ENCODE assay signal across 18 cellular contexts in genomic region chr12:10668526-10668925, GRCh38. TPM values are rescaled to one million over a fixed set of nuclear protein-coding genes. Genes with fewer than 3 reads are reported as not detected.
DNase-seq lines count a peak whose midpoint lies in the region; ATAC-seq and TF ChIP-seq lines count a peak whose summit lies in the region.
"Had no signal": no experiment of that assay in that cellular context is flagged by ENCODE, and none has a peak within 500 bp of the region (broad histone marks: within the 10 kb centered on the region; RNA-seq: fewer than 3 reads in every experiment).

No MANE protein-coding gene starts in this region.

- TF ChIP-seq EP300 in transverse colon (IDR thresholded peaks at IDR 0.05; ENCODE audit: low read depth) = no peak

- no peak for ATAC-seq in PC-3
- ATAC-seq: HCT116 had no signal

- H3K4me3 ChIP-seq in PC-3 (ENCODE audit: low read length) = peak overlapping the region; percentile 15; the same call in 1 of the 2 replicates
- H3K4me3 ChIP-seq in transverse colon = no peak overlapping the region
- H3K4me3 ChIP-seq in BE2C (ENCODE audit: low read depth, low read length) = no peak overlapping the region

- H3K9me2 ChIP-seq in PC-3 (replicated peaks; ENCODE audit: low read length) = no peaks in the 10 kb centered on the region

- H3K9me3 Mint-ChIP-seq in activated naive CD4-positive, alpha-beta T cell treated with anti-CD3 and anti-CD28 coated beads, Interleukin-2, amount 10 ng/mL, durations not matched to agents 7 days and 5 days = peaks cover 1% of the 10 kb centered on the region
- H3K9me3 Mint-ChIP-seq in immature natural killer cell = no peaks in the 10 kb centered on the region

- H2AFZ ChIP-seq in PC-3 (ENCODE audit: low read length) = no peak overlapping the region

- DNase-seq in activated naive CD4-positive, alpha-beta T cell treated with anti-CD3 and anti-CD28 coated beads, Interleukin-2, amount 10 ng/mL, durations not matched to agents 7 days and 5 days = no peak
- no peak for DNase-seq in activated naive CD4-positive, alpha-beta T cell treated with Interleukin-2 at 50 U/mL for 16 hours
- DNase-seq in PC-3 = no peak
- DNase-seq in immature natural killer cell = peak in 2 of 3 donors; percentile 5 to 9
- peak; percentile 24 for DNase-seq in transverse colon
- DNase-seq in BE2C = no peak
- DNase-seq in NCI-H128 (lab: John Stamatoyannopoulos, UW; ENCODE audit: unreplicated experiment) = no peak
- DNase-seq in NCI-H526 treated with DMSO at 0.1 percent for 48 hours (lab: John Stamatoyannopoulos, UW) = no peak
- DNase-seq: activated gamma-delta T cell, C1 segment of cervical spinal cord, esophagus squamous epithelium, GDM1, mesenchymal stem cell, NCI-H1092, NCI-H526, pancreas, SHP77 treated with DMSO at 0.1 percent for 48 hours had no signal

- no TSS peak for BruUV-seq in PC-3 (replicated peaks; lab: Mats Ljungman, UMichigan)

- H3K27ac ChIP-seq in PC-3 (ENCODE audit: low read length) = no peak overlapping the region
- H3K27ac ChIP-seq in transverse colon = peak overlapping the region in 2 of 4 donors; percentile 29 to 33
- H3K27ac ChIP-seq: pancreas had no signal

- 0 to 46% methylated on average over 2 to 5 of the region's 5 CpGs for WGBS in transverse colon (ENCODE audit: low coverage in 1 of 2), 2 donors

- peaks cover 15% of the 10 kb centered on the region; the same call in 1 of the 2 replicates for H3K4me1 ChIP-seq in PC-3 (ENCODE audit: insufficient read depth, low read length)
- peaks cover 0 to 28% (median 7%) of the 10 kb centered on the region in 4 donors for H3K4me1 ChIP-seq in transverse colon
- no peaks in the 10 kb centered on the region for H3K4me1 ChIP-seq in BE2C
- H3K4me1 ChIP-seq: pancreas had no signal

- H3K79me2 ChIP-seq in PC-3 (ENCODE audit: low read length) = peaks cover 34% of the 10 kb centered on the region

- no peak for TF ChIP-seq POLR2A in transverse colon (IDR thresholded peaks at IDR 0.05)

- intact Hi-C loops in PC-3 (cut with micrococcal nuclease) = no loop called here
- intact Hi-C loops in transverse colon (cut with DNase I; ENCODE audit: low total_unique reads) = no loop called here

- peak overlapping the region; percentile 27 for H3K4me3 Mint-ChIP-seq in activated naive CD4-positive, alpha-beta T cell treated with anti-CD3 and anti-CD28 coated beads, Interleukin-2, amount 10 ng/mL, durations not matched to agents 7 days and 5 days
- peak overlapping the region; percentile 59 to 72 (median 61) for H3K4me3 Mint-ChIP-seq in immature natural killer cell

- H3K27me3 Mint-ChIP-seq in activated naive CD4-positive, alpha-beta T cell treated with anti-CD3 and anti-CD28 coated beads, Interleukin-2, amount 10 ng/mL, durations not matched to agents 7 days and 5 days = peaks cover 46% of the 10 kb centered on the region
- peaks cover 0 to 7% (median 5%) of the 10 kb centered on the region in 3 donors for H3K27me3 Mint-ChIP-seq in immature natural killer cell (ENCODE audit: low read depth in 3 of 3)

- H3K36me3 Mint-ChIP-seq in activated naive CD4-positive, alpha-beta T cell treated with anti-CD3 and anti-CD28 coated beads, Interleukin-2, amount 10 ng/mL, durations not matched to agents 7 days and 5 days = no peaks in the 10 kb centered on the region
- H3K36me3 Mint-ChIP-seq in immature natural killer cell = no peaks in the 10 kb centered on the region

- no peak overlapping the region for H3K9ac ChIP-seq in PC-3 (ENCODE audit: low read length)

- H3K4me2 ChIP-seq in PC-3 (ENCODE audit: low read length) = peak overlapping the region; percentile 13

- CTCF ChIA-PET in activated naive CD4-positive, alpha-beta T cell treated with anti-CD3 and anti-CD28 coated beads, Interleukin-2, amount 10 ng/mL, durations not matched to agents 7 days and 5 days (lab: Charles Lee) = interaction anchor here (0.7 kb wide), 1 partner anchor 433 kb away, joined by 3 read pairs; no protein-coding TSS in a partner anchor
- CTCF ChIA-PET in PC-3 (lab: Charles Lee) = no interaction called here

- no peaks in the 10 kb centered on the region for H3F3A ChIP-seq in PC-3 (ENCODE audit: low read length, unreplicated experiment)

- H3K9me3 ChIP-seq in PC-3 (ENCODE audit: low read length) = no peaks in the 10 kb centered on the region
- no peaks in the 10 kb centered on the region for H3K9me3 ChIP-seq in transverse colon
- no peaks in the 10 kb centered on the region for H3K9me3 ChIP-seq in BE2C
- H3K9me3 ChIP-seq: esophagus squamous epithelium, pancreas had no signal

- in situ Hi-C loops in transverse colon (cut with MboI; ENCODE audit: low pct_ligation_motif_present in 1 of 4, low pct_unique_long_range_greater_than_20kb in 1 of 4, low sequenced_read_pairs in 3 of 4) = no loop called here

- H3K27me3 ChIP-seq in PC-3 (ENCODE audit: low read length) (no peaks in the 10 kb centered on the region), transverse colon (peaks cover 4% of the 10 kb centered on the region), BE2C (peaks cover 14% of the 10 kb centered on the region)
- H3K27me3 ChIP-seq: pancreas had no signal

- H3K36me3 ChIP-seq in PC-3 (ENCODE audit: low read depth, low read length) (no peaks in the 10 kb centered on the region), transverse colon (no peaks in the 10 kb centered on the region), BE2C (no peaks in the 10 kb centered on the region)
- H3K36me3 ChIP-seq: esophagus squamous epithelium, pancreas had no signal

- peaks cover 29% of the 10 kb centered on the region for H3K4me1 Mint-ChIP-seq in activated naive CD4-positive, alpha-beta T cell treated with anti-CD3 and anti-CD28 coated beads, Interleukin-2, amount 10 ng/mL, durations not matched to agents 7 days and 5 days
- peaks cover 34 to 49% of the 10 kb centered on the region in 2 donors for H3K4me1 Mint-ChIP-seq in immature natural killer cell

- H4K20me1 ChIP-seq in PC-3 (ENCODE audit: low read length) = no peaks in the 10 kb centered on the region

- TF ChIP-seq CTCF in PC-3 (conservative IDR thresholded peaks at IDR 0.05; ENCODE audit: low read depth, low read length) (no peak), transverse colon (IDR thresholded peaks at IDR 0.05) (no peak), BE2C (IDR thresholded peaks at IDR 0.05; ENCODE audit: low read depth, low read length) (no peak)

- POLR2A ChIA-PET in PC-3 (lab: Charles Lee; ENCODE audit: unreplicated experiment) = interaction anchor here (0.7 kb wide), 1 partner anchor 857 kb away, joined by 3 read pairs; no protein-coding TSS in a partner anchor

- H3K27ac Mint-ChIP-seq in activated naive CD4-positive, alpha-beta T cell treated with anti-CD3 and anti-CD28 coated beads, Interleukin-2, amount 10 ng/mL, durations not matched to agents 7 days and 5 days = no peak overlapping the region
- H3K27ac Mint-ChIP-seq in immature natural killer cell = peak overlapping the region in 4 of 6 donors; percentile 30 to 54 (median 36)

RNA-seq across cellular contexts. Expression of gene STYK1, which starts 5.3 kb away (rescaled TPM):
- total RNA-seq in PC-3 (2014; rRNA removed) (4.3 and 8.6 TPM in 2 replicates), transverse colon (10 to 100 TPM in 3 of 4 donors, 1 to 10 TPM in 1; 8.4 to 41.6 (median 19.2) TPM)
- 1 to 10 TPM; 1.4 to 2.8 (median 1.8) TPM for polyA plus RNA-seq in immature natural killer cell
- not detected for polyA plus RNA-seq in BE2C (2012; ENCODE audit: insufficient read depth, insufficient read length, low read depth)

RNA-seq across cellular contexts. Expression of gene YBX3, which starts 54.6 kb away (rescaled TPM):
- 85.9 and 104 TPM in 2 replicates for total RNA-seq in PC-3 (2014; rRNA removed)
- polyA plus RNA-seq in immature natural killer cell = 1 to 10 TPM; 1.5 to 8.2 (median 4.7) TPM
- total RNA-seq in transverse colon = 100 to 1,000 TPM; 137 to 537 (median 236) TPM
- polyA plus RNA-seq in BE2C (2012; ENCODE audit: insufficient read depth, insufficient read length, low read depth) = 0.77 TPM

RNA-seq across cellular contexts. Expression of gene MAGOHB, which starts 55.1 kb away (rescaled TPM):
- total RNA-seq in PC-3 (2014; rRNA removed) (25.6 and 36.8 TPM in 2 replicates), transverse colon (1 to 10 TPM in 2 of 4 donors, under 1 TPM in 1, not detected in 1; 0.75 to 9.7 (median 8.1) TPM)
- polyA plus RNA-seq in immature natural killer cell = 10 to 100 TPM; 54.7 to 72.5 (median 58.7) TPM
- polyA plus RNA-seq in BE2C (2012; ENCODE audit: insufficient read depth, insufficient read length, low read depth) = 56.8 TPM

Comparison
In these comparisons a context has a peak if more than half of its experiments do, and no peak if none do; other contexts are left out.
1. DNase-seq: peak in immature natural killer cell (2 of 3) and transverse colon (single experiment); none in activated naive CD4-positive, alpha-beta T cell treated with anti-CD3 and anti-CD28 coated beads, Interleukin-2, amount 10 ng/mL, durations not matched to agents 7 days and 5 days (single experiment), activated naive CD4-positive, alpha-beta T cell treated with Interleukin-2 at 50 U/mL for 16 hours (single experiment), PC-3 (single experiment), BE2C (single experiment), NCI-H128 (single experiment) and NCI-H526 treated with DMSO at 0.1 percent for 48 hours (single experiment).